In the genomic region with DNA sequence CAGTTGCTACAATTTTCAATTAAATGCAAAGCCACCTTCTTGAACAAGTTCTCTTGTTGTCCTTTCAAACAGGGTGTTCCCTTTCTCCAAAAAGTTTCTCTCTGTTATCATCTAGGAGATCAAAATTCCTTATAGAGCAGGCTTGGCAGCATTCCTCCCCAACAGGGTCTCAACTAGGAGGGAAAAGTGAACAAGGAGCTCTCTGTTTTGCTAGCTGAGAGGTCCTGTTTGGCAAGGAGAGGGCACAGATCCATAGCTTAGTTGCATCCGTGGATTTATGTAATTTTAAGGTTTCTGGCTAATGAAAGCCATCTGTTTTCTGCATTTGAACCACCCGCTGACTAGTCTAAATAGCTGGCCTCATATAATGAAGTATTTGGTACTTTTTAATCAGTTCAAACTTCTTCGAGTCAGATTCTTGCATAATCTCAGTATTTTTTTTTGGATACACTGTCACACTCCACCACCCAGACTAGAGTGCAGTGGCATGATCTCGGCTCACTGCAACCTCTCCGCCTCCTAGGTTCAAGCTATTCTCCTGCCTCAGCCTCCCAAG, we compare ENCODE assay signal across 11 cellular contexts. TPM values are rescaled to one million over a fixed set of nuclear protein-coding genes. Genes with fewer than 3 reads are reported as not detected.
DNase-seq lines count a peak whose midpoint lies in the region; ATAC-seq and TF ChIP-seq lines count a peak whose summit lies in the region.
"Had no signal": no experiment of that assay in that cellular context is flagged by ENCODE, and none has a peak within 500 bp of the region (broad histone marks: within the 10 kb centered on the region; RNA-seq: fewer than 3 reads in every experiment).

No MANE protein-coding gene starts in this region.

- H3K4me2 ChIP-seq in GM23248 (ENCODE audit: unreplicated experiment) (peak overlapping the region; percentile 65), smooth muscle cell (peak overlapping the region; percentile 72)

- peak overlapping the region; percentile 45 for H3K4me3 ChIP-seq in GM23248
- no peak overlapping the region for H3K4me3 ChIP-seq in smooth muscle cell

- WGBS in GM23248 (ENCODE audit: low coverage in 1 of 2, low lambda C conversion rate in 2 of 2, missing lambda C conversion rate in 2 of 2), 2 experiments: 11 to 13% methylated on average over 5 of the region's 5 CpGs
- 19% methylated on average over 5 of the region's 5 CpGs for WGBS in smooth muscle cell (ENCODE audit: low lambda C conversion rate)

- H3K79me2 ChIP-seq in GM23248 (ENCODE audit: insufficient read depth) (peaks cover 78% of the 10 kb centered on the region), smooth muscle cell (ENCODE audit: low read depth) (peaks cover 88% of the 10 kb centered on the region)
- H3K79me2 ChIP-seq: parathyroid adenoma had no signal

- ATAC-seq in T-helper 17 cell: no peak
- ATAC-seq in GM21390 (IDR thresholded peaks at IDR 0.05; ENCODE audit: unreplicated experiment): no peak
- ATAC-seq in GM21576 (IDR thresholded peaks at IDR 0.05; ENCODE audit: unreplicated experiment): no peak

- peaks cover 5% of the 10 kb centered on the region for H3K4me1 Mint-ChIP-seq in T-helper 17 cell
- H3K4me1 Mint-ChIP-seq in glutamatergic neuron (ENCODE audit: low read depth, unreplicated experiment): peaks cover 41% of the 10 kb centered on the region

- H3K36me3 Mint-ChIP-seq in T-helper 17 cell (ENCODE audit: low read depth) (no peaks in the 10 kb centered on the region), glutamatergic neuron (ENCODE audit: unreplicated experiment) (no peaks in the 10 kb centered on the region)

- DNase-seq in GM23248: peak; percentile 80
- DNase-seq in T-helper 17 cell: no peak
- no peak for DNase-seq in glutamatergic neuron
- DNase-seq in smooth muscle cell (lab: John Stamatoyannopoulos, UW; ENCODE audit: unreplicated experiment): no peak
- DNase-seq in NCI-H2196 (lab: John Stamatoyannopoulos, UW; ENCODE audit: unreplicated experiment): no peak
- DNase-seq in T-helper 1 cell: no peak
- DNase-seq: activated CD4-positive, alpha-beta T cell treated with anti-CD3 and anti-CD28 coated beads for 4 hours; NCI-H2029 had no signal

- H3K36me3 ChIP-seq in GM23248 (ENCODE audit: low read depth): 0 out of 2 replicates have a peak, but pooled peaks cover 1% of the 10 kb centered on the region
- no peaks in the 10 kb centered on the region for H3K36me3 ChIP-seq in smooth muscle cell (ENCODE audit: low read depth)

- peak overlapping the region; percentile 53 for H3K27ac Mint-ChIP-seq in T-helper 17 cell
- H3K27ac Mint-ChIP-seq in glutamatergic neuron (ENCODE audit: unreplicated experiment): peak overlapping the region; percentile 53

- in situ Hi-C loops in GM23248 (cut with MboI): no loop called here

- H3K4me3 Mint-ChIP-seq in T-helper 17 cell (no peak overlapping the region), glutamatergic neuron (ENCODE audit: unreplicated experiment) (no peak overlapping the region)

- H3K9me3 Mint-ChIP-seq in glutamatergic neuron (ENCODE audit: unreplicated experiment): peaks cover 15% of the 10 kb centered on the region

- peak overlapping the region; percentile 84 for H3K27ac ChIP-seq in GM23248
- H3K27ac ChIP-seq in smooth muscle cell (ENCODE audit: low read depth): peak overlapping the region; percentile 72
- H3K27ac ChIP-seq: parathyroid adenoma had no signal

- H3K27me3 ChIP-seq in GM23248 (replicated peaks; ENCODE audit: insufficient read depth) (no peaks in the 10 kb centered on the region), smooth muscle cell (ENCODE audit: low read depth) (no peaks in the 10 kb centered on the region)

- H2AFZ ChIP-seq in GM23248 (peak overlapping the region; percentile 36; the same call in 1 of the 2 replicates), smooth muscle cell (ENCODE audit: low read depth) (no peak overlapping the region)
- H2AFZ ChIP-seq: parathyroid adenoma had no signal

- H3F3A ChIP-seq in GM23248 (ENCODE audit: insufficient read depth) (peaks cover 41% of the 10 kb centered on the region), smooth muscle cell (ENCODE audit: low read depth) (peaks cover 22% of the 10 kb centered on the region)

- no peak for TF ChIP-seq CTCF in glutamatergic neuron (IDR thresholded peaks at IDR 0.05; ENCODE audit: partially characterized antibody, unreplicated experiment)
- no peak for TF ChIP-seq CTCF in smooth muscle cell (IDR thresholded peaks at IDR 0.05; ENCODE audit: borderline replicate concordance, insufficient read depth, poor library complexity, severe bottlenecking)

- H4K20me1 ChIP-seq in GM23248 (ENCODE audit: insufficient read depth) (no peaks in the 10 kb centered on the region; the same call in 1 of the 2 replicates), smooth muscle cell (ENCODE audit: low read depth) (peaks cover 97% of the 10 kb centered on the region)

- no peaks in the 10 kb centered on the region for H3K27me3 Mint-ChIP-seq in T-helper 17 cell
- H3K27me3 Mint-ChIP-seq in glutamatergic neuron (ENCODE audit: unreplicated experiment): peaks cover 4% of the 10 kb centered on the region

- peak overlapping the region; percentile 66 for H3K9ac ChIP-seq in GM23248
- peak overlapping the region; percentile 29 for H3K9ac ChIP-seq in smooth muscle cell (ENCODE audit: low read depth)
- H3K9ac ChIP-seq: parathyroid adenoma had no signal

- H3K4me1 ChIP-seq in GM23248 (ENCODE audit: insufficient read depth): peaks cover 40% of the 10 kb centered on the region
- H3K4me1 ChIP-seq in smooth muscle cell (ENCODE audit: low read depth): peaks cover 23% of the 10 kb centered on the region
- H3K4me1 ChIP-seq: parathyroid adenoma had no signal

- H3K9me3 ChIP-seq in GM23248 (ENCODE audit: low read depth) (no peaks in the 10 kb centered on the region), T-helper 17 cell (ENCODE audit: control insufficient read depth, low read length, poor library complexity, severe bottlenecking) (no peaks in the 10 kb centered on the region), smooth muscle cell (replicated peaks; ENCODE audit: low read depth) (no peaks in the 10 kb centered on the region)

- no peaks in the 10 kb centered on the region for H3K9me2 ChIP-seq in GM23248 (ENCODE audit: insufficient read depth)

RNA-seq across cellular contexts. Expression of a gene that starts 54.0 kb away (rescaled TPM):
- 276 and 292 TPM in 2 replicates for total RNA-seq in GM23248 (2014; rRNA removed; shearing (Covaris generic))
- polyA plus RNA-seq in GM23248 (2016; fragmentation: Nextera tagmentation; extraction: Ambion mirVana) (28.5 and 35.0 TPM in 2 replicates), smooth muscle cell (61.6 and 65.3 TPM in 2 replicates)
- total RNA-seq in T-helper 17 cell (10 to 100 TPM; 42.0 to 87.9 TPM), glutamatergic neuron (ENCODE audit: unreplicated experiment) (735 TPM), smooth muscle cell (431 and 459 TPM in 2 replicates)
